Comparison of ENCODE assay signal across 10 cellular contexts in genomic region chr6:125792680-125793079, GRCh38. TPM values are rescaled to one million over a fixed set of nuclear protein-coding genes. Genes with fewer than 3 reads are reported as not detected.
DNase-seq lines count a peak whose midpoint lies in the region; ATAC-seq and TF ChIP-seq lines count a peak whose summit lies in the region.
"Had no signal": no experiment of that assay in that cellular context is flagged by ENCODE, and none has a peak within 500 bp of the region (broad histone marks: within the 10 kb centered on the region; RNA-seq: fewer than 3 reads in every experiment).

No MANE protein-coding gene starts in this region.

- no peak overlapping the region for H2BK5ac ChIP-seq in IMR-90 (ENCODE audit: low read depth, low read length, poor library complexity, severe bottlenecking)

- dilution Hi-C loops in IMR-90 (cut with HindIII; ENCODE audit: low sequenced_read_pairs, unreplicated experiment) (no loop called here), mammary epithelial cell (cut with HindIII; ENCODE audit: low sequenced_read_pairs) (loop anchor here (5.0 kb wide), 1 partner anchor 155 kb away; no protein-coding TSS in a partner anchor)

- H4K91ac ChIP-seq in IMR-90 (ENCODE audit: insufficient read depth, low read depth, low read length), result no peak overlapping the region

- H4K20me1 ChIP-seq in IMR-90 (ENCODE audit: insufficient read depth, low read length), result no peaks in the 10 kb centered on the region
- no peaks in the 10 kb centered on the region for H4K20me1 ChIP-seq in mammary epithelial cell (ENCODE audit: insufficient read depth, low read length)

- no peaks in the 10 kb centered on the region for H3K9me3 Mint-ChIP-seq in CD4-positive, alpha-beta T cell

- TF ChIP-seq RAD21 in IMR-90 (IDR thresholded peaks at IDR 0.05; ENCODE audit: low read length), result no peak

- H2BK20ac ChIP-seq in IMR-90 (ENCODE audit: low read depth, low read length), result no peak overlapping the region

- no peaks in the 10 kb centered on the region for H3K27me3 ChIP-seq in CD4-positive, alpha-beta T cell (ENCODE audit: control insufficient read depth, insufficient read depth, low read length)
- H3K27me3 ChIP-seq in IMR-90 (ENCODE audit: control insufficient read depth, insufficient read depth, low read length) (no peaks in the 10 kb centered on the region), mammary epithelial cell (ENCODE audit: insufficient read depth, low read length) (no peaks in the 10 kb centered on the region), muscle layer of duodenum (ENCODE audit: low read depth, low read length) (no peaks in the 10 kb centered on the region)

- CTCF ChIA-PET in CD4-positive, alpha-beta T cell (lab: Charles Lee), result interaction anchor here (1.9 to 2.7 kb wide), 2 partner anchors 23 to 164 kb away, joined by 7 to 10 read pairs; partner anchors contain the start of gene HINT3
- CTCF ChIA-PET in IMR-90 (lab: Yijun Ruan, JAX) (interaction anchor here (4.9 kb wide), 1 partner anchor 164 kb away, joined by 45 read pairs; the partner anchor contains the start of gene HINT3), mammary epithelial cell (lab: Charles Lee; ENCODE audit: low non-redundant PET) (interaction anchor here (1.0 kb wide), 1 partner anchor 164 kb away, joined by 3 read pairs; the partner anchor contains the start of gene HINT3)

- H3K36me3 Mint-ChIP-seq in CD4-positive, alpha-beta T cell (ENCODE audit: low read depth), result peaks cover 20% of the 10 kb centered on the region

- peaks cover 51% of the 10 kb centered on the region for H3K79me2 ChIP-seq in mammary epithelial cell (ENCODE audit: insufficient read depth, low read length)

- ATAC-seq in CD4-positive, alpha-beta T cell (ENCODE audit: poor library complexity), result no peak
- no peak for ATAC-seq in IMR-90 (ENCODE audit: low read depth)
- ATAC-seq in GM18907 (IDR thresholded peaks at IDR 0.05; ENCODE audit: unreplicated experiment), result no peak
- no peak for ATAC-seq in GM19324 (IDR thresholded peaks at IDR 0.05; ENCODE audit: low FRiP score, unreplicated experiment)

- H3K9me1 ChIP-seq in IMR-90 (ENCODE audit: insufficient read depth, low read length), result no peaks in the 10 kb centered on the region

- H3K4me3 Mint-ChIP-seq in CD4-positive, alpha-beta T cell, result peak overlapping the region; percentile 59

- H3K36me3 ChIP-seq in IMR-90 (ENCODE audit: control insufficient read depth, insufficient read depth, low read length) (no peaks in the 10 kb centered on the region), mammary epithelial cell (ENCODE audit: insufficient read depth, low read length) (no peaks in the 10 kb centered on the region), muscle layer of duodenum (ENCODE audit: control insufficient read depth in 1 of 2, insufficient read depth in 2 of 2, low read length in 2 of 2) (no peaks in the 10 kb centered on the region)

- POLR2A ChIA-PET in CD4-positive, alpha-beta T cell (lab: Charles Lee), result interaction anchor here (4.7 kb wide), 1 partner anchor 164 kb away, joined by 128 read pairs; the partner anchor contains the start of gene HINT3
- POLR2A ChIA-PET in IMR-90 (lab: Charles Lee; ENCODE audit: unreplicated experiment), result no interaction called here

- H2AFZ ChIP-seq in IMR-90 (replicated peaks; ENCODE audit: low read length, poor library complexity) (no peak overlapping the region), mammary epithelial cell (ENCODE audit: low read depth, low read length) (no peak overlapping the region)

- H2AK9ac ChIP-seq in IMR-90 (replicated peaks; ENCODE audit: low read depth, low read length, poor library complexity), result no peak overlapping the region

- H3K18ac ChIP-seq in IMR-90 (ENCODE audit: low read depth, low read length), result no peak overlapping the region

- no peak overlapping the region for H3K4me2 ChIP-seq in IMR-90 (ENCODE audit: low read depth, low read length)
- H3K4me2 ChIP-seq in mammary epithelial cell (ENCODE audit: insufficient read depth, low read depth, low read length), result peak overlapping the region; percentile 96

- H2BK15ac ChIP-seq in IMR-90 (ENCODE audit: low read depth, low read length), result no peak overlapping the region

- no peak overlapping the region for H2BK120ac ChIP-seq in IMR-90 (ENCODE audit: low read depth, low read length)

- no peak overlapping the region for H3K27ac ChIP-seq in CD4-positive, alpha-beta T cell (ENCODE audit: low read depth, low read length)
- H3K27ac ChIP-seq in IMR-90 (ENCODE audit: insufficient read depth, low read length), result no peak overlapping the region
- peak overlapping the region; percentile 60 for H3K27ac ChIP-seq in mammary epithelial cell (ENCODE audit: insufficient read depth, low read depth, low read length)
- peak overlapping the region; percentile 72 for H3K27ac ChIP-seq in muscle layer of duodenum (ENCODE audit: low read length)

- no peak overlapping the region for H3K56ac ChIP-seq in IMR-90 (ENCODE audit: extremely low read depth, insufficient read depth, low read length)

- H3K79me1 ChIP-seq in IMR-90 (ENCODE audit: low read depth in 1 of 2, low read length in 2 of 2), result peaks cover 9 to 28% of the 10 kb centered on the region in 2 experiments

- intact Hi-C loops in CD4-positive, alpha-beta T cell (cut with DNase I, micrococcal nuclease), result loop anchor here (1.0 to 5.0 kb wide), 2 partner anchors 125 to 165 kb away; no protein-coding TSS in a partner anchor
- intact Hi-C loops in IMR-90 (cut with micrococcal nuclease) (loop anchor here (5.0 kb wide), 1 partner anchor 65 kb away; no protein-coding TSS in a partner anchor), mammary epithelial cell (cut with micrococcal nuclease) (loop anchor here (5.0 kb wide), 1 partner anchor 65 kb away; no protein-coding TSS in a partner anchor)

- H3K4ac ChIP-seq in IMR-90 (ENCODE audit: low read depth, low read length), result no peak overlapping the region

- no peak overlapping the region for H2AK5ac ChIP-seq in IMR-90 (ENCODE audit: low read depth, low read length)

- no peaks in the 10 kb centered on the region for H3K27me3 Mint-ChIP-seq in CD4-positive, alpha-beta T cell

- H3K4me3 ChIP-seq in IMR-90 (ENCODE audit: insufficient read depth, low read depth, low read length) (no peak overlapping the region), mammary epithelial cell (replicated peaks in 1 of 3; ENCODE audit: insufficient read depth in 1 of 3, low read depth in 2 of 3, low read length in 3 of 3) (peak overlapping the region in 1 of 3 experiments; percentile 25), muscle layer of duodenum (ENCODE audit: low read depth in 1 of 2, low read length in 2 of 2) (no peak overlapping the region)

- peaks cover 8% of the 10 kb centered on the region for H3K4me1 ChIP-seq in IMR-90 (ENCODE audit: control insufficient read depth, insufficient read depth, low read length)
- H3K4me1 ChIP-seq in mammary epithelial cell (ENCODE audit: insufficient read depth, low read length), result peaks cover 39% of the 10 kb centered on the region
- peaks cover 28 to 34% of the 10 kb centered on the region in 2 donors for H3K4me1 ChIP-seq in muscle layer of duodenum (ENCODE audit: control insufficient read depth in 1 of 2, insufficient read depth in 2 of 2, low read length in 2 of 2)

- no peak overlapping the region for H4K8ac ChIP-seq in IMR-90 (ENCODE audit: low read depth in 2 of 2, low read length in 2 of 2)

- H4K5ac ChIP-seq in IMR-90 (ENCODE audit: low read depth, low read length), result no peak overlapping the region

- no peak for TF ChIP-seq POLR2A in IMR-90 (IDR thresholded peaks at IDR 0.05; ENCODE audit: low read depth, low read length)

- no peak overlapping the region for H3K9ac ChIP-seq in IMR-90 (ENCODE audit: low read depth, low read length)
- H3K9ac ChIP-seq in mammary epithelial cell (ENCODE audit: insufficient read depth, low read length), result no peak overlapping the region

- no peak overlapping the region for H3K23ac ChIP-seq in IMR-90 (ENCODE audit: low read depth, low read length)

- DNase-seq in CD4-positive, alpha-beta T cell, result no peak
- peak; percentile 55 for DNase-seq in IMR-90
- DNase-seq in mammary epithelial cell, result peak; percentile 35
- no peak for DNase-seq in HuH-7.5 (ENCODE audit: low spot score)
- DNase-seq in SKM-1 treated with dmso at 0.1 percent for 144 hours (lab: John Stamatoyannopoulos, UW; ENCODE audit: unreplicated experiment), result no peak
- DNase-seq: activated CD8-positive, alpha-beta memory T cell treated with anti-CD3 and anti-CD28 coated beads, Interleukin-2, amount 50 U/mL, for 4 hours; NCI-H1105 had no signal

- BruUV-seq in IMR-90 (replicated peaks; lab: Mats Ljungman, UMichigan) (no TSS peak), mammary epithelial cell (replicated peaks; lab: Mats Ljungman, UMichigan) (no TSS peak)

- no peak for TF ChIP-seq CTCF in CD4-positive, alpha-beta T cell (IDR thresholded peaks at IDR 0.05)
- TF ChIP-seq CTCF in IMR-90 (conservative IDR thresholded peaks at IDR 0.05; ENCODE audit: low read depth, low read length), result no peak
- no peak for TF ChIP-seq CTCF in mammary epithelial cell (conservative IDR thresholded peaks at IDR 0.05 in 1 of 2, IDR thresholded peaks at IDR 0.05 in 1 of 2; ENCODE audit: extremely low read depth in 1 of 2, insufficient read depth in 1 of 2, low read depth in 1 of 2, low read length in 2 of 2)

- in situ Hi-C loops in IMR-90 (cut with MboI; ENCODE audit: low sequenced_read_pairs) (no loop called here), mammary epithelial cell (cut with MboI; ENCODE audit: low sequenced_read_pairs in 2 of 2) (loop anchor here in 1 of 2 donors (25.0 kb wide), 1 partner anchor 630 kb away; the partner anchor contains the start of gene TPD52L1)

- no peak overlapping the region for H3K14ac ChIP-seq in IMR-90 (replicated peaks; ENCODE audit: low read depth, low read length)

- H3K27ac Mint-ChIP-seq in CD4-positive, alpha-beta T cell, result peak overlapping the region; percentile 91

- H3K4me1 Mint-ChIP-seq in CD4-positive, alpha-beta T cell (ENCODE audit: low read depth), result peaks cover 74% of the 10 kb centered on the region

- H3K9me3 ChIP-seq in CD4-positive, alpha-beta T cell (ENCODE audit: control insufficient read depth, low read length), result no peaks in the 10 kb centered on the region
- no peaks in the 10 kb centered on the region for H3K9me3 ChIP-seq in IMR-90 (ENCODE audit: control insufficient read depth, insufficient read depth, low read length)
- no peaks in the 10 kb centered on the region for H3K9me3 ChIP-seq in mammary epithelial cell (replicated peaks; ENCODE audit: insufficient read depth, low read length)
- H3K9me3 ChIP-seq in muscle layer of duodenum (ENCODE audit: control insufficient read depth in 1 of 2, low read length in 2 of 2), result no peaks in the 10 kb centered on the region

RNA-seq across cellular contexts. Expression of gene NCOA7, which starts 1.9 kb away (rescaled TPM):
- 10 to 100 TPM; 34.6 to 35.7 TPM for total RNA-seq in CD4-positive, alpha-beta T cell
- total RNA-seq in IMR-90 (2012; rRNA removed) (12.9 and 17.2 TPM in 2 replicates), mammary epithelial cell (10 to 100 TPM; 29.0 to 29.1 TPM)
- polyA plus RNA-seq in IMR-90 (2012; rRNA removed) (8.8 and 12.6 TPM in 2 replicates), mammary epithelial cell (10.5 TPM)
- 6.8 and 9.2 TPM in 2 replicates for polyA plus RNA-seq in IMR-90 (2012; cell fraction: cytosol; rRNA removed)
- 13.3 and 41.5 TPM in 2 replicates for polyA plus RNA-seq in IMR-90 (2012; cell fraction: nucleus; rRNA removed; ENCODE audit: low replicate concordance)
- polyA minus RNA-seq in mammary epithelial cell, result 55.3 TPM

RNA-seq across cellular contexts. Expression of gene HEY2, which starts 43.2 kb away (rescaled TPM):
- total RNA-seq in CD4-positive, alpha-beta T cell, result under 1 TPM; 0.08 to 0.30 TPM
- total RNA-seq in IMR-90 (2012; rRNA removed) (not detected in 2 replicates), mammary epithelial cell (under 1 TPM in 1 of 2 donors, not detected in 1; 0.17 TPM)
- polyA plus RNA-seq in IMR-90 (2012; rRNA removed) (not detected in 2 replicates), mammary epithelial cell (not detected)
- polyA plus RNA-seq in IMR-90 (2012; cell fraction: cytosol; rRNA removed), result not detected in 2 replicates
- polyA plus RNA-seq in IMR-90 (2012; cell fraction: nucleus; rRNA removed; ENCODE audit: low replicate concordance), result 0.03 and 0.05 TPM in 2 replicates
- not detected for polyA minus RNA-seq in mammary epithelial cell

Comparison
In these comparisons a context has a peak if more than half of its experiments do, and no peak if none do; other contexts are left out.
1. DNase-seq: peak in IMR-90 (single experiment) and mammary epithelial cell (single experiment); none in CD4-positive, alpha-beta T cell (0 of 10), HuH-7.5 (single experiment) and SKM-1 treated with dmso at 0.1 percent for 144 hours (single experiment).
2. H3K27ac ChIP-seq: peak in mammary epithelial cell (single experiment) and muscle layer of duodenum (single experiment); none in CD4-positive, alpha-beta T cell (single experiment) and IMR-90 (single experiment).